In the genomic region with DNA sequence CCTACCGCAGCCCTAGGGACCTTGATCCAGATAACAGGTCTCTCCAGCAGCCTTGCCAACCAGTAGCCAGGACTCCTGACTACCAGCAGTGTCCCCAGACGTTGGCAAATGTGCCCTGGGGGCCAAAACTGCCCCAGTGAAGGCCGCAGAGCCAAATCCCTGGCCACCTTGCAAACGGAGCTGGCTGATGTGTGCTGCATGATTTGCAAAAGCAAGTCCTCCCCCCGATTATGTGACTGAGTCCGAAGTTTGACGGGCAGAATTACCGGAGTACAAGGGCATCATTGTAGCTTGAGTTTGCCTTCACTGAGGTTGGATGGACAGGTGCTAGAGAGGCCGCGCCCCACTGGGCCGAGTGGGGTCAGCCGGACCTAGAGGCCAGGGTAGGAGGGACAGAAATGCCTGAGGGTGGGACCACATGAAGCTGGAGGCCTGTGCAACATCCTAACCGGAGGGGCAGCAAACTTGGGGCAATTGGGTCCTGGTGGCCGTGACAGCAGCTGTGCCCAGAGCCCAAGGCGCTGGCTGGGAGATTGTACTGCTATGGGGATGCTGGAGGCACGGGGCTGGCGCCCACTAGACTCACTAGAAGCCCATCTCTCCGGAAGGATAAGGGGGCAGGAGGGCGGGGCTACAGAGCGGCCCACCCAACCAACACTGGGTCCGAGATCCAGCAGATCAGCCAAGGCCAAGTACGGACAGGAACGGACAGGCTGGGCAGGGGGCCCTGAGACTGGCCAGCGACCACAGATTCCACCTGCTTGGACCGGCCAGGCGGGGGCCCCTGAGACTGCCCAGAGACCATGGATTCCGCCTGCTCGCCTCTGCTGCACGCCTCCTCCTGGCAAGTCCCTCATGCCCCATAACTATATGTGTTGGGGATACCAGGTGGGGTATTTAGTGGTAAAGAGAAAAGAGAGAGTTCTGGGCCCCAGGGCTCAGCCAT, we compare ENCODE assay signal across 1 cellular context.
TF ChIP-seq lines count a peak whose summit lies in the region.

No MANE protein-coding gene starts in this region.

TF ChIP-seq in HepG2, 621 proteins besides CTCF, POLR2A, EP300 and RAD21 (continued from another document and continues in another):
- TF ChIP-seq, protein P1, sequence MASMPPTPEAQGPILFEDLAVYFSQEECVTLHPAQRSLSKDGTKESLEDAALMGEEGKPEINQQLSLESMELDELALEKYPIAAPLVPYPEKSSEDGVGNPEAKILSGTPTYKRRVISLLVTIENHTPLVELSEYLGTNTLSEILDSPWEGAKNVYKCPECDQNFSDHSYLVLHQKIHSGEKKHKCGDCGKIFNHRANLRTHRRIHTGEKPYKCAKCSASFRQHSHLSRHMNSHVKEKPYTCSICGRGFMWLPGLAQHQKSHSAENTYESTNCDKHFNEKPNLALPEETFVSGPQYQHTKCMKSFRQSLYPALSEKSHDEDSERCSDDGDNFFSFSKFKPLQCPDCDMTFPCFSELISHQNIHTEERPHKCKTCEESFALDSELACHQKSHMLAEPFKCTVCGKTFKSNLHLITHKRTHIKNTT (CRISPR knock-in tag; IDR thresholded peaks at IDR 0.05): no peak
- TF ChIP-seq ZBTB38 (CRISPR knock-in tag; IDR thresholded peaks at IDR 0.05) (no peak), ZNF704 (CRISPR knock-in tag; IDR thresholded peaks at IDR 0.05; ENCODE audit: borderline replicate concordance) (no peak), CEBPB (IDR thresholded peaks at IDR 0.05; ENCODE audit: borderline replicate concordance, low read depth, low read length) (no peak), ZBTB14 (CRISPR knock-in tag; IDR thresholded peaks at IDR 0.05) (no peak), NKX3-1 (CRISPR knock-in tag; IDR thresholded peaks at IDR 0.05) (no peak), ZIK1 (CRISPR knock-in tag; IDR thresholded peaks at IDR 0.05; ENCODE audit: borderline replicate concordance, low read depth) (0 out of 2 replicates have a peak, but pooled peaks have one; percentile 61), ZNF546 (CRISPR knock-in tag; conservative IDR thresholded peaks at IDR 0.05) (no peak), TIGD3 (CRISPR knock-in tag; IDR thresholded peaks at IDR 0.05; ENCODE audit: borderline replicate concordance) (no peak), NCOA1 (CRISPR knock-in tag; IDR thresholded peaks at IDR 0.05) (peak; percentile 83), ZBTB20 (CRISPR knock-in tag; IDR thresholded peaks at IDR 0.05; ENCODE audit: borderline replicate concordance, low read depth) (no peak), TRIM24 (CRISPR knock-in tag; IDR thresholded peaks at IDR 0.05) (no peak), SP5 (CRISPR knock-in tag; IDR thresholded peaks at IDR 0.05; ENCODE audit: borderline replicate concordance, low read depth) (peak; percentile 35; the same call in 1 of the 2 replicates), ZNF782 (CRISPR knock-in tag; IDR thresholded peaks at IDR 0.05; ENCODE audit: borderline replicate concordance) (no peak), NFE2 (CRISPR knock-in tag; IDR thresholded peaks at IDR 0.05) (no peak), TOPORS (CRISPR knock-in tag; IDR thresholded peaks at IDR 0.05) (no peak), ZNF607 (CRISPR knock-in tag; IDR thresholded peaks at IDR 0.05; ENCODE audit: borderline replicate concordance) (0 out of 2 replicates have a peak, but pooled peaks have one; percentile 17), ZNF691 (CRISPR knock-in tag; IDR thresholded peaks at IDR 0.05; ENCODE audit: borderline replicate concordance, low read depth) (peak; percentile 54; the same call in 1 of the 2 replicates), JDP2 (CRISPR knock-in tag; IDR thresholded peaks at IDR 0.05; ENCODE audit: borderline replicate concordance) (no peak), ZNF7 (CRISPR knock-in tag; IDR thresholded peaks at IDR 0.05) (no peak), LBX2 (CRISPR knock-in tag; IDR thresholded peaks at IDR 0.05; ENCODE audit: borderline replicate concordance) (no peak), ZNF766 (CRISPR knock-in tag; IDR thresholded peaks at IDR 0.05; ENCODE audit: borderline replicate concordance) (peak; percentile 30; the same call in 1 of the 2 replicates)
- TF ChIP-seq, protein P2, sequence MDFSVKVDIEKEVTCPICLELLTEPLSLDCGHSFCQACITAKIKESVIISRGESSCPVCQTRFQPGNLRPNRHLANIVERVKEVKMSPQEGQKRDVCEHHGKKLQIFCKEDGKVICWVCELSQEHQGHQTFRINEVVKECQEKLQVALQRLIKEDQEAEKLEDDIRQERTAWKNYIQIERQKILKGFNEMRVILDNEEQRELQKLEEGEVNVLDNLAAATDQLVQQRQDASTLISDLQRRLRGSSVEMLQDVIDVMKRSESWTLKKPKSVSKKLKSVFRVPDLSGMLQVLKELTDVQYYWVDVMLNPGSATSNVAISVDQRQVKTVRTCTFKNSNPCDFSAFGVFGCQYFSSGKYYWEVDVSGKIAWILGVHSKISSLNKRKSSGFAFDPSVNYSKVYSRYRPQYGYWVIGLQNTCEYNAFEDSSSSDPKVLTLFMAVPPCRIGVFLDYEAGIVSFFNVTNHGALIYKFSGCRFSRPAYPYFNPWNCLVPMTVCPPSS (IDR thresholded peaks at IDR 0.05): no peak
- TF ChIP-seq, protein P3, sequence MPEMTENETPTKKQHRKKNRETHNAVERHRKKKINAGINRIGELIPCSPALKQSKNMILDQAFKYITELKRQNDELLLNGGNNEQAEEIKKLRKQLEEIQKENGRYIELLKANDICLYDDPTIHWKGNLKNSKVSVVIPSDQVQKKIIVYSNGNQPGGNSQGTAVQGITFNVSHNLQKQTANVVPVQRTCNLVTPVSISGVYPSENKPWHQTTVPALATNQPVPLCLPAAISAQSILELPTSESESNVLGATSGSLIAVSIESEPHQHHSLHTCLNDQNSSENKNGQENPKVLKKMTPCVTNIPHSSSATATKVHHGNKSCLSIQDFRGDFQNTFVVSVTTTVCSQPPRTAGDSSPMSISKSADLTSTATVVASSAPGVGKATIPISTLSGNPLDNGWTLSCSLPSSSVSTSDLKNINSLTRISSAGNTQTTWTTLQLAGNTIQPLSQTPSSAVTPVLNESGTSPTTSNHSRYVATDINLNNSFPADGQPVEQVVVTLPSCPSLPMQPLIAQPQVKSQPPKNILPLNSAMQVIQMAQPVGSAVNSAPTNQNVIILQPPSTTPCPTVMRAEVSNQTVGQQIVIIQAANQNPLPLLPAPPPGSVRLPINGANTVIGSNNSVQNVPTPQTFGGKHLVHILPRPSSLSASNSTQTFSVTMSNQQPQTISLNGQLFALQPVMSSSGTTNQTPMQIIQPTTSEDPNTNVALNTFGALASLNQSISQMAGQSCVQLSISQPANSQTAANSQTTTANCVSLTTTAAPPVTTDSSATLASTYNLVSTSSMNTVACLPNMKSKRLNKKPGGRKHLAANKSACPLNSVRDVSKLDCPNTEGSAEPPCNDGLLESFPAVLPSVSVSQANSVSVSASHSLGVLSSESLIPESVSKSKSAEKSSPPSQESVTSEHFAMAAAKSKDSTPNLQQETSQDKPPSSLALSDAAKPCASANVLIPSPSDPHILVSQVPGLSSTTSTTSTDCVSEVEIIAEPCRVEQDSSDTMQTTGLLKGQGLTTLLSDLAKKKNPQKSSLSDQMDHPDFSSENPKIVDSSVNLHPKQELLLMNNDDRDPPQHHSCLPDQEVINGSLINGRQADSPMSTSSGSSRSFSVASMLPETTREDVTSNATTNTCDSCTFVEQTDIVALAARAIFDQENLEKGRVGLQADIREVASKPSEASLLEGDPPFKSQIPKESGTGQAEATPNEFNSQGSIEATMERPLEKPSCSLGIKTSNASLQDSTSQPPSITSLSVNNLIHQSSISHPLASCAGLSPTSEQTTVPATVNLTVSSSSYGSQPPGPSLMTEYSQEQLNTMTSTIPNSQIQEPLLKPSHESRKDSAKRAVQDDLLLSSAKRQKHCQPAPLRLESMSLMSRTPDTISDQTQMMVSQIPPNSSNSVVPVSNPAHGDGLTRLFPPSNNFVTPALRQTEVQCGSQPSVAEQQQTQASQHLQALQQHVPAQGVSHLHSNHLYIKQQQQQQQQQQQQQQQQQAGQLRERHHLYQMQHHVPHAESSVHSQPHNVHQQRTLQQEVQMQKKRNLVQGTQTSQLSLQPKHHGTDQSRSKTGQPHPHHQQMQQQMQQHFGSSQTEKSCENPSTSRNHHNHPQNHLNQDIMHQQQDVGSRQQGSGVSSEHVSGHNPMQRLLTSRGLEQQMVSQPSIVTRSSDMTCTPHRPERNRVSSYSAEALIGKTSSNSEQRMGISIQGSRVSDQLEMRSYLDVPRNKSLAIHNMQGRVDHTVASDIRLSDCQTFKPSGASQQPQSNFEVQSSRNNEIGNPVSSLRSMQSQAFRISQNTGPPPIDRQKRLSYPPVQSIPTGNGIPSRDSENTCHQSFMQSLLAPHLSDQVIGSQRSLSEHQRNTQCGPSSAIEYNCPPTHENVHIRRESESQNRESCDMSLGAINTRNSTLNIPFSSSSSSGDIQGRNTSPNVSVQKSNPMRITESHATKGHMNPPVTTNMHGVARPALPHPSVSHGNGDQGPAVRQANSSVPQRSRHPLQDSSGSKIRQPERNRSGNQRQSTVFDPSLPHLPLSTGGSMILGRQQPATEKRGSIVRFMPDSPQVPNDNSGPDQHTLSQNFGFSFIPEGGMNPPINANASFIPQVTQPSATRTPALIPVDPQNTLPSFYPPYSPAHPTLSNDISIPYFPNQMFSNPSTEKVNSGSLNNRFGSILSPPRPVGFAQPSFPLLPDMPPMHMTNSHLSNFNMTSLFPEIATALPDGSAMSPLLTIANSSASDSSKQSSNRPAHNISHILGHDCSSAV (CRISPR knock-in tag; IDR thresholded peaks at IDR 0.05; ENCODE audit: borderline replicate concordance): no peak
- TF ChIP-seq, protein P4, sequence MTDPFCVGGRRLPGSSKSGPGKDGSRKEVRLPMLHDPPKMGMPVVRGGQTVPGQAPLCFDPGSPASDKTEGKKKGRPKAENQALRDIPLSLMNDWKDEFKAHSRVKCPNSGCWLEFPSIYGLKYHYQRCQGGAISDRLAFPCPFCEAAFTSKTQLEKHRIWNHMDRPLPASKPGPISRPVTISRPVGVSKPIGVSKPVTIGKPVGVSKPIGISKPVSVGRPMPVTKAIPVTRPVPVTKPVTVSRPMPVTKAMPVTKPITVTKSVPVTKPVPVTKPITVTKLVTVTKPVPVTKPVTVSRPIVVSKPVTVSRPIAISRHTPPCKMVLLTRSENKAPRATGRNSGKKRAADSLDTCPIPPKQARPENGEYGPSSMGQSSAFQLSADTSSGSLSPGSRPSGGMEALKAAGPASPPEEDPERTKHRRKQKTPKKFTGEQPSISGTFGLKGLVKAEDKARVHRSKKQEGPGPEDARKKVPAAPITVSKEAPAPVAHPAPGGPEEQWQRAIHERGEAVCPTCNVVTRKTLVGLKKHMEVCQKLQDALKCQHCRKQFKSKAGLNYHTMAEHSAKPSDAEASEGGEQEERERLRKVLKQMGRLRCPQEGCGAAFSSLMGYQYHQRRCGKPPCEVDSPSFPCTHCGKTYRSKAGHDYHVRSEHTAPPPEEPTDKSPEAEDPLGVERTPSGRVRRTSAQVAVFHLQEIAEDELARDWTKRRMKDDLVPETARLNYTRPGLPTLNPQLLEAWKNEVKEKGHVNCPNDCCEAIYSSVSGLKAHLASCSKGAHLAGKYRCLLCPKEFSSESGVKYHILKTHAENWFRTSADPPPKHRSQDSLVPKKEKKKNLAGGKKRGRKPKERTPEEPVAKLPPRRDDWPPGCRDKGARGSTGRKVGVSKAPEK (CRISPR knock-in tag; IDR thresholded peaks at IDR 0.05; ENCODE audit: borderline replicate concordance): no peak
- TF ChIP-seq, protein P5, sequence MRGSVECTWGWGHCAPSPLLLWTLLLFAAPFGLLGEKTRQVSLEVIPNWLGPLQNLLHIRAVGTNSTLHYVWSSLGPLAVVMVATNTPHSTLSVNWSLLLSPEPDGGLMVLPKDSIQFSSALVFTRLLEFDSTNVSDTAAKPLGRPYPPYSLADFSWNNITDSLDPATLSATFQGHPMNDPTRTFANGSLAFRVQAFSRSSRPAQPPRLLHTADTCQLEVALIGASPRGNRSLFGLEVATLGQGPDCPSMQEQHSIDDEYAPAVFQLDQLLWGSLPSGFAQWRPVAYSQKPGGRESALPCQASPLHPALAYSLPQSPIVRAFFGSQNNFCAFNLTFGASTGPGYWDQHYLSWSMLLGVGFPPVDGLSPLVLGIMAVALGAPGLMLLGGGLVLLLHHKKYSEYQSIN (CRISPR knock-in tag; IDR thresholded peaks at IDR 0.05; ENCODE audit: borderline replicate concordance): no peak
